In genomic region chr3:165884518-165884917, GRCh38 we compare ENCODE assay signal across 26 cellular contexts. TPM values are rescaled to one million over a fixed set of nuclear protein-coding genes. Genes with fewer than 3 reads are reported as not detected.
A peak's percentile ranks its signal among the peaks of the same experiment; 100 is the strongest.
DNase-seq lines count a peak whose midpoint lies in the region; ATAC-seq, FAIRE-seq and TF ChIP-seq lines count a peak whose summit lies in the region.
"Had no signal": no experiment of that assay in that cellular context is flagged by ENCODE, and none has a peak within 500 bp of the region (broad histone marks: within the 10 kb centered on the region; RNA-seq: fewer than 3 reads in every experiment).

No MANE protein-coding gene starts in this region.

- H3K4ac ChIP-seq in H9 (ENCODE audit: low read depth, low read length), result no peak overlapping the region

- no peak overlapping the region for H3K56ac ChIP-seq in H9 (ENCODE audit: insufficient read length, low read depth, low read length)

- H3K79me2 ChIP-seq in H9 (ENCODE audit: insufficient read depth, low read length), result no peaks in the 10 kb centered on the region
- H3K79me2 ChIP-seq in astrocyte (ENCODE audit: insufficient read depth, low read length), result no peaks in the 10 kb centered on the region
- H3K79me2 ChIP-seq: hepatocyte had no signal

- H2BK20ac ChIP-seq in H9 (ENCODE audit: low read depth, low read length, poor library complexity, severe bottlenecking), result no peak overlapping the region

- no peak overlapping the region for H2BK12ac ChIP-seq in H9 (ENCODE audit: insufficient read length, low read depth, low read length)

- H3K14ac ChIP-seq in H9 (ENCODE audit: insufficient read depth, low read length), result no peak overlapping the region

- no peak overlapping the region for H2BK120ac ChIP-seq in H9 (ENCODE audit: low read depth, low read length, poor library complexity, severe bottlenecking)

- in situ Hi-C loops in ACHN (cut with HindIII; ENCODE audit: low pct_ligation_motif_present, low pct_unique_long_range_greater_than_20kb, low sequenced_read_pairs), result no loop called here

- H2AK5ac ChIP-seq in H9 (ENCODE audit: insufficient read length, low read length), result no peak overlapping the region

- FAIRE-seq in astrocyte (lab: Jason Lieb, UNC), result no peak

- no peaks in the 10 kb centered on the region for H4K20me1 ChIP-seq in H9 (ENCODE audit: control insufficient read depth, insufficient read depth, insufficient read length)
- no peaks in the 10 kb centered on the region for H4K20me1 ChIP-seq in astrocyte (ENCODE audit: insufficient read depth, low read length)

- no peak overlapping the region for H2BK5ac ChIP-seq in H9 (ENCODE audit: insufficient read length, low read length)

- H3K9me3 ChIP-seq in H9 (ENCODE audit: control insufficient read depth, low read depth, low read length) (no peaks in the 10 kb centered on the region), astrocyte (ENCODE audit: insufficient read depth, low read depth, low read length) (no peaks in the 10 kb centered on the region), vagina (no peaks in the 10 kb centered on the region)
- H3K9me3 ChIP-seq: adrenal gland, esophagus squamous epithelium, gastrocnemius medialis, left ventricle myocardium inferior, SJSA1, thyroid gland had no signal

- H3K27me3 Mint-ChIP-seq in H9 (ENCODE audit: low read depth) (no peaks in the 10 kb centered on the region), astrocyte (ENCODE audit: low read depth, unreplicated experiment) (no peaks in the 10 kb centered on the region), HFFc6 (ENCODE audit: insufficient read depth) (no peaks in the 10 kb centered on the region)
- H3K27me3 Mint-ChIP-seq: activated CD4-positive, alpha-beta T cell treated with anti-CD3 and anti-CD28 coated beads for 36 hours; activated T-cell treated with anti-CD3 and anti-CD28 coated beads, Interleukin-2, amount 50 U/mL, for 24 hours; naive B cell; stimulated activated naive CD8-positive, alpha-beta T cell treated with anti-CD3 and anti-CD28 coated beads, Interleukin-15, amount 100 ng/mL, for 72 hours had no signal

- H3K4me1 ChIP-seq in H9 (ENCODE audit: insufficient read depth, low read length) (no peaks in the 10 kb centered on the region), astrocyte (ENCODE audit: insufficient read depth, low read length) (no peaks in the 10 kb centered on the region), vagina (no peaks in the 10 kb centered on the region)
- H3K4me1 ChIP-seq: adrenal gland, esophagus squamous epithelium, gastrocnemius medialis, left ventricle myocardium inferior, SJSA1, thyroid gland had no signal

- H3K36me3 ChIP-seq in astrocyte (ENCODE audit: insufficient read depth, low read length), result no peaks in the 10 kb centered on the region
- H3K36me3 ChIP-seq in vagina, result no peaks in the 10 kb centered on the region
- H3K36me3 ChIP-seq: adrenal gland, esophagus squamous epithelium, gastrocnemius medialis, left ventricle myocardium inferior, SJSA1, thyroid gland had no signal

- H3K4me3 ChIP-seq in astrocyte (ENCODE audit: insufficient read depth, low read depth, low read length) (no peak overlapping the region), vagina (peak overlapping the region in 1 of 2 donors; percentile 19)
- H3K4me3 ChIP-seq: adrenal gland, coronary artery, gastrocnemius medialis, hepatocyte, left ventricle myocardium inferior, SJSA1, thyroid gland had no signal

- no peak overlapping the region for H2BK15ac ChIP-seq in H9 (ENCODE audit: low read depth, low read length)

- H3K9me3 Mint-ChIP-seq in H9, result no peaks in the 10 kb centered on the region
- H3K9me3 Mint-ChIP-seq in astrocyte (ENCODE audit: unreplicated experiment), result no peaks in the 10 kb centered on the region
- peaks cover 26% of the 10 kb centered on the region; the same call in 1 of the 2 replicates for H3K9me3 Mint-ChIP-seq in HFFc6
- H3K9me3 Mint-ChIP-seq: activated T-cell treated with anti-CD3 and anti-CD28 coated beads, Interleukin-2, amount 50 U/mL, for 24 hours; endodermal cell; stimulated activated naive CD8-positive, alpha-beta T cell treated with anti-CD3 and anti-CD28 coated beads, Interleukin-15, amount 100 ng/mL, for 72 hours; T-helper 1 cell treated with Interleukin-12 subunit alpha and Interleukin-12 subunit beta and Interleukin-4 antibody, amounts not matched to agents 30 μg/mL and 1 μg/mL, for 36 hours had no signal

- intact Hi-C loops in vagina (cut with DNase I), result no loop called here

- H3K36me3 Mint-ChIP-seq in H9 (ENCODE audit: insufficient read depth in 1 of 3, low read depth in 3 of 3) (no peaks in the 10 kb centered on the region), astrocyte (ENCODE audit: low read depth, unreplicated experiment) (no peaks in the 10 kb centered on the region), HFFc6 (ENCODE audit: low read depth) (no peaks in the 10 kb centered on the region)
- H3K36me3 Mint-ChIP-seq: naive B cell had no signal

- H3K18ac ChIP-seq in H9 (ENCODE audit: insufficient read length, low read depth, low read length), result no peak overlapping the region

- no peaks in the 10 kb centered on the region for H3K27me3 ChIP-seq in H9 (ENCODE audit: insufficient read depth, low read length)
- H3K27me3 ChIP-seq in astrocyte (ENCODE audit: insufficient read depth, low read length), result no peaks in the 10 kb centered on the region
- no peaks in the 10 kb centered on the region for H3K27me3 ChIP-seq in vagina
- H3K27me3 ChIP-seq: adrenal gland, esophagus squamous epithelium, gastrocnemius medialis, hepatocyte, SJSA1, thyroid gland had no signal

- no peaks in the 10 kb centered on the region for H3K79me1 ChIP-seq in H9 (ENCODE audit: insufficient read depth, low read depth, low read length, poor library complexity, severe bottlenecking)

- no peak overlapping the region for H4K5ac ChIP-seq in H9 (ENCODE audit: insufficient read length, low read depth, low read length)

- H3K23me2 ChIP-seq in H9 (ENCODE audit: insufficient read length, low read depth, low read length, poor library complexity, severe bottlenecking), result no peaks in the 10 kb centered on the region

- H3K4me3 Mint-ChIP-seq in H9, result no peak overlapping the region
- H3K4me3 Mint-ChIP-seq in astrocyte (ENCODE audit: unreplicated experiment), result peak overlapping the region; percentile 8
- no peak overlapping the region for H3K4me3 Mint-ChIP-seq in HFFc6
- H3K4me3 Mint-ChIP-seq: activated CD4-positive, alpha-beta T cell treated with anti-CD3 and anti-CD28 coated beads for 36 hours; activated T-cell treated with anti-CD3 and anti-CD28 coated beads, Interleukin-2, amount 50 U/mL, for 24 hours; endodermal cell; naive B cell; stimulated activated naive CD8-positive, alpha-beta T cell treated with anti-CD3 and anti-CD28 coated beads, Interleukin-15, amount 100 ng/mL, for 72 hours; T-helper 1 cell treated with Interleukin-12 subunit alpha and Interleukin-12 subunit beta and Interleukin-4 antibody, amounts not matched to agents 30 μg/mL and 1 μg/mL, for 36 hours had no signal

- H3K23ac ChIP-seq in H9 (ENCODE audit: insufficient read length, low read depth, low read length), result no peak overlapping the region

- H3K9ac ChIP-seq in H9 (ENCODE audit: extremely low read depth, insufficient read length, low read length) (no peak overlapping the region), astrocyte (ENCODE audit: low read length) (no peak overlapping the region)

- H4K91ac ChIP-seq in H9 (ENCODE audit: insufficient read length, low read depth, low read length), result no peak overlapping the region

- H3K4me2 ChIP-seq in H9 (ENCODE audit: insufficient read depth, insufficient read length, low read length) (no peak overlapping the region), astrocyte (ENCODE audit: low read length) (peak overlapping the region; percentile 29)
- H3K4me2 ChIP-seq: hepatocyte had no signal

- peak overlapping the region; percentile 1 for H3K27ac ChIP-seq in H9 (ENCODE audit: insufficient read length, low read depth, low read length)
- H3K27ac ChIP-seq in astrocyte (ENCODE audit: low read depth, low read length), result no peak overlapping the region
- H3K27ac ChIP-seq in vagina, result no peak overlapping the region
- H3K27ac ChIP-seq: adrenal gland, coronary artery, esophagus squamous epithelium, gastrocnemius medialis, hepatocyte, left ventricle myocardium inferior, SJSA1, thyroid gland had no signal

- H3K27ac Mint-ChIP-seq in H9 (peak overlapping the region in 2 of 3 experiments; percentile 7 to 32; a peak in 2 of 7 replicates), astrocyte (ENCODE audit: unreplicated experiment) (peak overlapping the region; percentile 84), HFFc6 (no peak overlapping the region)
- H3K27ac Mint-ChIP-seq: activated CD4-positive, alpha-beta T cell treated with anti-CD3 and anti-CD28 coated beads for 36 hours; activated T-cell treated with anti-CD3 and anti-CD28 coated beads, Interleukin-2, amount 50 U/mL, for 24 hours; endodermal cell; naive B cell; stimulated activated naive CD8-positive, alpha-beta T cell treated with anti-CD3 and anti-CD28 coated beads, Interleukin-15, amount 100 ng/mL, for 72 hours; T-helper 1 cell treated with Interleukin-12 subunit alpha and Interleukin-12 subunit beta and Interleukin-4 antibody, amounts not matched to agents 30 μg/mL and 1 μg/mL, for 36 hours had no signal

- no peak for ATAC-seq in GM19023 (IDR thresholded peaks at IDR 0.05; ENCODE audit: unreplicated experiment)
- ATAC-seq: activated CD4-positive, alpha-beta T cell treated with anti-CD3 and anti-CD28 coated beads for 36 hours; gastrocnemius medialis; stimulated activated naive CD8-positive, alpha-beta T cell treated with anti-CD3 and anti-CD28 coated beads, Interleukin-15, amount 100 ng/mL, for 72 hours had no signal

- H3K4me1 Mint-ChIP-seq in H9, result peaks cover 8 to 18% of the 10 kb centered on the region in 2 experiments
- peaks cover 3% of the 10 kb centered on the region for H3K4me1 Mint-ChIP-seq in astrocyte (ENCODE audit: low read depth, unreplicated experiment)
- no peaks in the 10 kb centered on the region for H3K4me1 Mint-ChIP-seq in HFFc6 (ENCODE audit: low read depth)
- H3K4me1 Mint-ChIP-seq: activated CD4-positive, alpha-beta T cell treated with anti-CD3 and anti-CD28 coated beads for 36 hours; naive B cell; stimulated activated naive CD8-positive, alpha-beta T cell treated with anti-CD3 and anti-CD28 coated beads, Interleukin-15, amount 100 ng/mL, for 72 hours had no signal

- TF ChIP-seq CTCF in H9 (conservative IDR thresholded peaks at IDR 0.05) (no peak), astrocyte (IDR thresholded peaks at IDR 0.05; ENCODE audit: insufficient read depth, low read depth, low read length) (no peak), HFFc6 (IDR thresholded peaks at IDR 0.05) (no peak), vagina (IDR thresholded peaks at IDR 0.05) (no peak)

- H2AFZ ChIP-seq in H9 (ENCODE audit: low read length) (no peak overlapping the region), astrocyte (ENCODE audit: low read depth, low read length) (no peak overlapping the region)
- H2AFZ ChIP-seq: hepatocyte had no signal

- H3T11ph ChIP-seq in H9 (ENCODE audit: low read length), result no peak overlapping the region

- TF ChIP-seq POLR2A in vagina (IDR thresholded peaks at IDR 0.05), result no peak

- no peak overlapping the region for H4K8ac ChIP-seq in H9 (replicated peaks; ENCODE audit: insufficient read length, low read depth, low read length)

- DNase-seq in ACHN (peak; percentile 9), H9 (no peak), NCI-H146 treated with DMSO at 0.1 percent for 48 hours (lab: John Stamatoyannopoulos, UW; ENCODE audit: unreplicated experiment) (peak; percentile 32), astrocyte (ENCODE audit: low read depth) (no peak), HFFc6 (no peak), vagina (ENCODE audit: extremely low spot score in 2 of 2) (no peak)
- DNase-seq: activated CD4-positive, alpha-beta T cell treated with anti-CD3 and anti-CD28 coated beads for 36 hours; activated naive CD4-positive, alpha-beta T cell treated with Interleukin-2 at 50 U/mL for 16 hours; activated T-cell treated with anti-CD3 and anti-CD28 coated beads, Interleukin-2, amount 50 U/mL, for 24 hours; adrenal gland; endodermal cell; esophagus squamous epithelium; gastrocnemius medialis; left ventricle myocardium inferior; MV-4-11; naive B cell; NCI-H187; nucleus accumbens; stimulated activated naive CD8-positive, alpha-beta T cell treated with anti-CD3 and anti-CD28 coated beads, Interleukin-15, amount 100 ng/mL, for 72 hours; thyroid gland had no signal

RNA-seq across cellular contexts. Expression of gene BCHE, which starts 47.3 kb away (rescaled TPM):
- total RNA-seq in H9 (2021) (0.79 and 1.4 TPM in 2 replicates), astrocyte (9.2 and 10.6 TPM in 2 replicates), vagina (2.9 TPM)
- total RNA-seq in HFFc6 (2021; fragmentation: NEBNext Ultra II Directional; extraction: Animal tissue kit (Norgen Biotek cat#: 25700)), result not detected
- total RNA-seq: activated CD4-positive, alpha-beta T cell treated with anti-CD3 and anti-CD28 coated beads for 36 hours; activated CD8-positive, alpha-beta memory T cell treated with anti-CD3 and anti-CD28 coated beads for 36 hours; SJSA1 had no signal

Comparison
In these comparisons a context has a peak if more than half of its experiments do, and no peak if none do; other contexts are left out.
1. DNase-seq: peak in ACHN (single experiment) and NCI-H146 treated with DMSO at 0.1 percent for 48 hours (single experiment); none in H9 (single experiment), astrocyte (single experiment), HFFc6 (single experiment) and vagina (0 of 2).